In the genomic region with DNA sequence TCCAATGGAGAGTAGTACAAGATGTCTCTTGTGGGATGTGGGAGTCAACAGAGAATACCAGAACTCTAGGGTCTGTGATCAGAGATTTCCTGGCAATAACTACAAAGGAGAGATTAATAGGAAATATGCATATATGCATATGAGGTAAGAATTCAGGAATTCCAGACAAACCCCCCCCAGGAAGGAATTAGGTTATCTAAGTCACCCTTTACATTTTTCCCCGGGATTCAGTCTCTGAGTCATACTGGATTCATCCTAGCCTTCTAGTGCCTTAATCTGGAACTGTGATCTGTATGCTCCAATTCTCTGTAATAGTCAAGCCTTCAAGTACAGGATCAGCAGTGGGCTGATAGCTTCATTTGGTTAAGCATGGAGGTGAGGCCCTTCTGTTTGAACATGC, we compare ENCODE assay signal across 16 cellular contexts. TPM values are rescaled to one million over a fixed set of nuclear protein-coding genes. Genes with fewer than 3 reads are reported as not detected.
A peak's percentile ranks its signal among the peaks of the same experiment; 100 is the strongest.
DNase-seq lines count a peak whose midpoint lies in the region; ATAC-seq and TF ChIP-seq lines count a peak whose summit lies in the region.
"Had no signal": no experiment of that assay in that cellular context is flagged by ENCODE, and none has a peak within 500 bp of the region (broad histone marks: within the 10 kb centered on the region; RNA-seq: fewer than 3 reads in every experiment).

No MANE protein-coding gene starts in this region.

- in situ Hi-C loops in GM13976 (cut with MboI; ENCODE audit: low sequenced_read_pairs, unreplicated experiment): no loop called here

- H3K4me1 ChIP-seq in mesenchymal stem cell (ENCODE audit: control insufficient read depth, insufficient read depth, low read depth, low read length): no peaks in the 10 kb centered on the region
- H3K4me1 ChIP-seq: BLaER1 treated with 17β-estradiol and CSF1 and Interleukin-3, amounts not matched to agents 10 nM and 100 nM; upper lobe of right lung had no signal

- H3K18ac ChIP-seq in mesenchymal stem cell (ENCODE audit: low read depth in 1 of 2, low read length in 2 of 2): no peak overlapping the region

- H3K4ac ChIP-seq in mesenchymal stem cell (ENCODE audit: low read depth in 1 of 2, low read length in 2 of 2): no peak overlapping the region

- H2AFZ ChIP-seq in mesenchymal stem cell (ENCODE audit: low read depth, low read length): no peak overlapping the region

- 0% methylated on average over 1 of the region's 1 CpG for WGBS in mesenchymal stem cell

- H3K27me3 ChIP-seq in mesenchymal stem cell (ENCODE audit: control insufficient read depth in 1 of 2, insufficient read depth in 1 of 2, low read length in 2 of 2): no peaks in the 10 kb centered on the region
- H3K27me3 ChIP-seq: BLaER1 treated with 17β-estradiol and CSF1 and Interleukin-3, amounts not matched to agents 10 nM and 100 nM; gastroesophageal sphincter; upper lobe of right lung had no signal

- no peak overlapping the region for H2BK120ac ChIP-seq in mesenchymal stem cell (ENCODE audit: low read depth, low read length)

- no peak for ATAC-seq in HG03432 (IDR thresholded peaks at IDR 0.05; ENCODE audit: unreplicated experiment)
- ATAC-seq: gastroesophageal sphincter; left colon; naive thymus-derived CD4-positive, alpha-beta T cell; upper lobe of right lung had no signal

- H3K36me3 ChIP-seq in mesenchymal stem cell (ENCODE audit: control insufficient read depth in 1 of 2, insufficient read depth in 2 of 2, low read depth in 1 of 2, low read length in 2 of 2): no peaks in the 10 kb centered on the region
- H3K36me3 ChIP-seq: BLaER1 treated with 17β-estradiol and CSF1 and Interleukin-3, amounts not matched to agents 10 nM and 100 nM; gastroesophageal sphincter; upper lobe of right lung had no signal

- no peak overlapping the region for H2BK12ac ChIP-seq in mesenchymal stem cell (ENCODE audit: low read length in 2 of 2)

- H3K27ac ChIP-seq in mesenchymal stem cell (ENCODE audit: low read length, poor library complexity, severe bottlenecking): peak overlapping the region; percentile 18
- H3K27ac ChIP-seq: BLaER1 treated with 17β-estradiol and CSF1 and Interleukin-3, amounts not matched to agents 10 nM and 100 nM; gastroesophageal sphincter; upper lobe of right lung had no signal

- TF ChIP-seq CTCF in GM13976 (IDR thresholded peaks at IDR 0.05; ENCODE audit: borderline replicate concordance, control extremely low read depth, extremely low read depth, insufficient read depth, missing control alignments): no peak

- H2AK5ac ChIP-seq in mesenchymal stem cell (ENCODE audit: low read length, severe bottlenecking): no peak overlapping the region

- no peaks in the 10 kb centered on the region for H3K9me3 ChIP-seq in mesenchymal stem cell (ENCODE audit: control insufficient read depth, low read length)
- H3K9me3 ChIP-seq: BLaER1 treated with 17β-estradiol and CSF1 and Interleukin-3, amounts not matched to agents 10 nM and 100 nM; gastroesophageal sphincter; upper lobe of right lung had no signal

- no peak overlapping the region for H3K4me3 ChIP-seq in mesenchymal stem cell (ENCODE audit: insufficient read depth in 1 of 2, low read depth in 1 of 2, low read length in 2 of 2)
- H3K4me3 ChIP-seq: BLaER1 treated with 17β-estradiol and CSF1 and Interleukin-3, amounts not matched to agents 10 nM and 100 nM; gastroesophageal sphincter; upper lobe of right lung had no signal

- H2BK15ac ChIP-seq in mesenchymal stem cell (ENCODE audit: low read depth, poor library complexity, severe bottlenecking): no peak overlapping the region

- no peaks in the 10 kb centered on the region for H3K79me1 ChIP-seq in mesenchymal stem cell (replicated peaks; ENCODE audit: low read length, poor library complexity, severe bottlenecking)

- no peak overlapping the region for H3K14ac ChIP-seq in mesenchymal stem cell (ENCODE audit: low read length in 2 of 2)

- H4K91ac ChIP-seq in mesenchymal stem cell (ENCODE audit: low read length): no peak overlapping the region

- no peak overlapping the region for H3K4me2 ChIP-seq in mesenchymal stem cell (ENCODE audit: low read length, poor library complexity, severe bottlenecking)
- H3K4me2 ChIP-seq: BLaER1 treated with 17β-estradiol and CSF1 and Interleukin-3, amounts not matched to agents 10 nM and 100 nM had no signal

- H2BK5ac ChIP-seq in mesenchymal stem cell (ENCODE audit: low read depth, low read length, poor library complexity, severe bottlenecking): no peak overlapping the region

- DNase-seq in COLO829 (ENCODE audit: low spot score): peak; percentile 58
- peak; percentile 70 for DNase-seq in NCI-H226
- peak; percentile 19 for DNase-seq in cerebellar cortex (ENCODE audit: low spot score)
- peak; percentile 46 for DNase-seq in mesenchymal stem cell
- no peak for DNase-seq in GM13976 (ENCODE audit: low spot score)
- no peak for DNase-seq in NCI-H446 treated with DMSO at 0.1 percent for 48 hours (lab: John Stamatoyannopoulos, UW)
- DNase-seq in HUDEP-2 (lab: John Stamatoyannopoulos, UW; ENCODE audit: unreplicated experiment in 76 of 76): no peak
- DNase-seq: activated T-cell treated with anti-CD3 and anti-CD28 coated beads, Interleukin-2, amount 50 U/mL, for 1 hour; left colon; naive thymus-derived CD4-positive, alpha-beta T cell; retina; stimulated activated CD4-positive, alpha-beta T cell treated with anti-CD3 and anti-CD28 coated beads, Interleukin-4, amount 100 ng/mL, for 1 hour; upper lobe of right lung had no signal

- no peak overlapping the region for H3K23ac ChIP-seq in mesenchymal stem cell (ENCODE audit: low read length in 2 of 2)

- H3K9ac ChIP-seq in mesenchymal stem cell (ENCODE audit: low read length): no peak overlapping the region
- H3K9ac ChIP-seq: BLaER1 treated with 17β-estradiol and CSF1 and Interleukin-3, amounts not matched to agents 10 nM and 100 nM had no signal

- no peak overlapping the region for H4K8ac ChIP-seq in mesenchymal stem cell (ENCODE audit: low read length)

RNA-seq across cellular contexts. Expression of a gene that starts 49.4 kb away (rescaled TPM):
- polyA plus RNA-seq in mesenchymal stem cell (2013, experiment 1 of 2): 18.7 TPM
- 18.4 TPM for polyA plus RNA-seq in mesenchymal stem cell (2013, experiment 2 of 2)

RNA-seq across cellular contexts. Expression of a gene that starts 49.6 kb away (rescaled TPM):
- 14.8 TPM for polyA plus RNA-seq in mesenchymal stem cell (2013, experiment 1 of 2)
- 13.9 TPM for polyA plus RNA-seq in mesenchymal stem cell (2013, experiment 2 of 2)

Comparison
In these comparisons a context has a peak if more than half of its experiments do, and no peak if none do; other contexts are left out.
1. DNase-seq: peak in COLO829 (single experiment), NCI-H226 (single experiment), cerebellar cortex (single experiment) and mesenchymal stem cell (single experiment); none in GM13976 (single experiment), NCI-H446 treated with DMSO at 0.1 percent for 48 hours (single experiment) and HUDEP-2 (0 of 76).